13 cellular contexts compared by ENCODE assay signal in genomic region chr10:60937784-60938654, GRCh38. TPM values are rescaled to one million over a fixed set of nuclear protein-coding genes. Genes with fewer than 3 reads are reported as not detected.
DNase-seq lines count a peak whose midpoint lies in the region; ATAC-seq, FAIRE-seq and TF ChIP-seq lines count a peak whose summit lies in the region.
"Had no signal": no experiment of that assay in that cellular context is flagged by ENCODE, and none has a peak within 500 bp of the region (broad histone marks: within the 10 kb centered on the region; RNA-seq: fewer than 3 reads in every experiment).

No MANE protein-coding gene starts in this region.

- peak overlapping the region; percentile 61 to 69 for H3K27ac ChIP-seq in uterus
- H3K27ac ChIP-seq in esophagus squamous epithelium = no peak overlapping the region
- no peak overlapping the region for H3K27ac ChIP-seq in mammary epithelial cell (ENCODE audit: insufficient read depth, low read depth, low read length)
- H3K27ac ChIP-seq: epithelial cell of prostate had no signal

- H3K9me3 ChIP-seq in mucosa of descending colon (no peaks in the 10 kb centered on the region), uterus (no peaks in the 10 kb centered on the region), esophagus squamous epithelium (no peaks in the 10 kb centered on the region), mammary epithelial cell (replicated peaks; ENCODE audit: insufficient read depth, low read length) (no peaks in the 10 kb centered on the region)

- BruUV-seq in mammary epithelial cell (replicated peaks; lab: Mats Ljungman, UMichigan) = no TSS peak

- no peak overlapping the region for H3K4me3 ChIP-seq in fibroblast of mammary gland (ENCODE audit: control insufficient read depth, low read depth, low read length)
- H3K4me3 ChIP-seq in mucosa of descending colon = no peak overlapping the region
- H3K4me3 ChIP-seq in uterus = no peak overlapping the region
- H3K4me3 ChIP-seq in esophagus squamous epithelium = no peak overlapping the region
- no peak overlapping the region for H3K4me3 ChIP-seq in mammary epithelial cell (replicated peaks in 1 of 3; ENCODE audit: insufficient read depth in 1 of 3, low read depth in 2 of 3, low read length in 3 of 3)

- no peaks in the 10 kb centered on the region for H4K20me1 ChIP-seq in mammary epithelial cell (ENCODE audit: insufficient read depth, low read length)

- peak; percentile 77 for FAIRE-seq in RCC 7860 (lab: Jason Lieb, UNC)
- FAIRE-seq: GM18507 had no signal

- in situ Hi-C loops in mammary epithelial cell (cut with MboI; ENCODE audit: low sequenced_read_pairs in 2 of 2) = no loop called here

- peak; percentile 27 for ATAC-seq in mucosa of descending colon
- ATAC-seq: activated CD8-positive, alpha-beta memory T cell treated with anti-CD3 and anti-CD28 coated beads, Interleukin-2, amount 10 ng/mL, durations not matched to agents 7 days and 5 days had no signal

- no peaks in the 10 kb centered on the region for H3K36me3 ChIP-seq in mucosa of descending colon (ENCODE audit: low read depth)
- no peaks in the 10 kb centered on the region for H3K36me3 ChIP-seq in uterus
- no peaks in the 10 kb centered on the region for H3K36me3 ChIP-seq in esophagus squamous epithelium
- H3K36me3 ChIP-seq in mammary epithelial cell (ENCODE audit: insufficient read depth, low read length) = no peaks in the 10 kb centered on the region

- dilution Hi-C loops in mammary epithelial cell (cut with HindIII; ENCODE audit: low sequenced_read_pairs) = loop anchor here (5.0 kb wide), 1 partner anchor 36 kb away; no protein-coding TSS in a partner anchor

- H3K4me2 ChIP-seq in mammary epithelial cell (ENCODE audit: insufficient read depth, low read depth, low read length) = no peak overlapping the region

- H3K79me2 ChIP-seq in mammary epithelial cell (ENCODE audit: insufficient read depth, low read length) = no peaks in the 10 kb centered on the region

- CTCF ChIA-PET in mammary epithelial cell (lab: Charles Lee; ENCODE audit: low non-redundant PET) = interaction anchor here (0.6 to 0.7 kb wide), 3 partner anchors 29 to 119 kb away, joined by 3 read pairs; no protein-coding TSS in a partner anchor

- WGBS in esophagus squamous epithelium, 2 donors = 83 to 85% methylated on average over 5 of the region's 5 CpGs
- whole genome bisulfite sequencing in mammary epithelial cell (ENCODE audit: low coverage, missing lambda C conversion rate) = 90% methylated on average over 5 of the region's 5 CpGs

- intact Hi-C loops in mucosa of descending colon (cut with DNase I, micrococcal nuclease) (no loop called here), uterus (cut with DNase I; ENCODE audit: low total_unique reads) (no loop called here), esophagus squamous epithelium (cut with DNase I) (no loop called here), mammary epithelial cell (cut with micrococcal nuclease) (no loop called here)

- TF ChIP-seq POLR2A in uterus (IDR thresholded peaks at IDR 0.05) (no peak), esophagus squamous epithelium (IDR thresholded peaks at IDR 0.05) (no peak)

- no peak for TF ChIP-seq CTCF in fibroblast of mammary gland (conservative IDR thresholded peaks at IDR 0.05; ENCODE audit: control insufficient read depth, insufficient read depth, low read depth, low read length)
- TF ChIP-seq CTCF in mucosa of descending colon (IDR thresholded peaks at IDR 0.05) = no peak
- TF ChIP-seq CTCF in uterus (IDR thresholded peaks at IDR 0.05) = no peak
- no peak for TF ChIP-seq CTCF in esophagus squamous epithelium (IDR thresholded peaks at IDR 0.05)
- TF ChIP-seq CTCF in mammary epithelial cell (conservative IDR thresholded peaks at IDR 0.05 in 1 of 2, IDR thresholded peaks at IDR 0.05 in 1 of 2; ENCODE audit: extremely low read depth in 1 of 2, insufficient read depth in 1 of 2, low read depth in 1 of 2, low read length in 2 of 2) = no peak

- no peaks in the 10 kb centered on the region for H3K27me3 ChIP-seq in uterus
- no peaks in the 10 kb centered on the region for H3K27me3 ChIP-seq in esophagus squamous epithelium
- H3K27me3 ChIP-seq in mammary epithelial cell (ENCODE audit: insufficient read depth, low read length) = no peaks in the 10 kb centered on the region

- H3K4me1 ChIP-seq in mucosa of descending colon (ENCODE audit: low read depth) (peaks cover 9% of the 10 kb centered on the region), uterus (no peaks in the 10 kb centered on the region), esophagus squamous epithelium (peaks cover 0 to 12% (median 4%) of the 10 kb centered on the region in 3 donors), mammary epithelial cell (ENCODE audit: insufficient read depth, low read length) (peaks cover 3% of the 10 kb centered on the region)

- no peak overlapping the region for H3K9ac ChIP-seq in mammary epithelial cell (ENCODE audit: insufficient read depth, low read length)

- peak; percentile 57 for DNase-seq in RCC 7860 (ENCODE audit: low spot score)
- DNase-seq in fibroblast of mammary gland (ENCODE audit: low read depth) = peak; percentile 64
- DNase-seq in mucosa of descending colon = no peak
- DNase-seq in uterus = no peak
- DNase-seq in esophagus squamous epithelium (lab: John Stamatoyannopoulos, UW) = no peak
- no peak for DNase-seq in hippocampal formation (lab: John Stamatoyannopoulos, UW)
- DNase-seq in mammary epithelial cell = no peak
- DNase-seq: activated CD8-positive, alpha-beta memory T cell treated with anti-CD3 and anti-CD28 coated beads, Interleukin-2, amount 10 ng/mL, durations not matched to agents 7 days and 5 days; NCI-H2081 treated with DMSO at 0.1 percent for 48 hours; posterior cingulate gyrus; T1000 had no signal

- H2AFZ ChIP-seq in mammary epithelial cell (ENCODE audit: low read depth, low read length) = no peak overlapping the region

RNA-seq across cellular contexts. Expression of gene RHOBTB1, which starts 6.0 kb away (rescaled TPM):
- 1 to 10 TPM; 5.8 to 8.0 (median 6.9) TPM for total RNA-seq in mucosa of descending colon
- 10 to 100 TPM in 3 of 4 donors, 1 to 10 TPM in 1; 6.9 to 67.5 (median 13.8) TPM for total RNA-seq in uterus
- total RNA-seq in esophagus squamous epithelium = 1 to 10 TPM in 2 of 4 donors, under 1 TPM in 2; 0.11 to 3.4 (median 1.4) TPM
- total RNA-seq in mammary epithelial cell = 1 to 10 TPM; 3.4 to 6.5 TPM
- 2.4 TPM for polyA plus RNA-seq in mammary epithelial cell
- polyA minus RNA-seq in mammary epithelial cell = 0.83 TPM

Comparison
In these comparisons a context has a peak if more than half of its experiments do, and no peak if none do; other contexts are left out.
1. DNase-seq: peak in RCC 7860 (single experiment) and fibroblast of mammary gland (single experiment); none in mucosa of descending colon (0 of 3), uterus (0 of 2), esophagus squamous epithelium (single experiment), hippocampal formation (0 of 2) and mammary epithelial cell (single experiment).
2. H3K27ac ChIP-seq: peak in uterus (2 of 2); none in esophagus squamous epithelium (0 of 4) and mammary epithelial cell (single experiment).